In the genomic region with DNA sequence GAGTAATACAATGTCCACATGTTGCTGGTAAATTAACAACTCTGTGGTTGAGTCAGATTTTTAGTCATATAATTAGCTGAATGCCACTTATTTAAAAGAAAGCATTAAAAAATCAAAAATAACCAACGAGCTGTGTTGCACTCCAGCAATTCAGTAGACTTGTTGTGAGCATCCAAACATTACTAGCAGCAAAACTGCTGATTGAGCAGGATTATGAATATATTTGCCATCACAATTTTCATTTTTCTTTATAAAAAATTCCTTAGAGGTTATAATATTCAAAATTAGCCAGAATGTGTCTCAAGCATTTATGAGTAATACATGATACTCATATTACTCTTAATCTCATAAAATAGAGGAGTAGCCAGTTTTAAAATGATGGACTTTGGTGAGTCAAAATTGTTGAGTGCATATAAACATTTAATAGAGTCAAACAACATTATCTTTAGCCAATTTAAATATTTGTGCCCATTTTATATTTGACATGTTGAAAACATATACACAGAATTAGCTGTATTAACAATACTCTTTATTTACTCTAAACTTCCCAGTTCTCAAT, we compare ENCODE assay signal across 20 cellular contexts. TPM values are rescaled to one million over a fixed set of nuclear protein-coding genes. Genes with fewer than 3 reads are reported as not detected.
DNase-seq lines count a peak whose midpoint lies in the region; ATAC-seq, FAIRE-seq and TF ChIP-seq lines count a peak whose summit lies in the region.
"Had no signal": no experiment of that assay in that cellular context is flagged by ENCODE, and none has a peak within 500 bp of the region (broad histone marks: within the 10 kb centered on the region; RNA-seq: fewer than 3 reads in every experiment).

No MANE protein-coding gene starts in this region.

- H3K4me3 ChIP-seq in A549 (no peak overlapping the region), DOHH2 (ENCODE audit: low read length) (peak overlapping the region; percentile 9; the same call in 1 of the 2 replicates), OCI-LY1 (ENCODE audit: low read depth, low read length, poor library complexity, severe bottlenecking) (no peak overlapping the region), foreskin fibroblast (ENCODE audit: low read depth in 1 of 2, low read length in 2 of 2) (no peak overlapping the region), MM.1S (ENCODE audit: low read length) (no peak overlapping the region)

- H3K27ac Mint-ChIP-seq in dendritic cell treated with granulocyte-macrophage colony-stimulating factor and Interleukin-4, amounts not matched to agents 40 ng/mL and 50 ng/mL, for 4 days: peak overlapping the region; percentile 56
- H3K27ac Mint-ChIP-seq in activated CD8-positive, alpha-beta T cell treated with anti-CD3 and anti-CD28 coated beads, Interleukin-2, amount 10 ng/mL, durations not matched to agents 7 days and 5 days: no peak overlapping the region
- H3K27ac Mint-ChIP-seq: H9 had no signal

- TF ChIP-seq CTCF in A549 (IDR thresholded peaks at IDR 0.05) (no peak), DOHH2 (IDR thresholded peaks at IDR 0.05; ENCODE audit: low read depth, low read length, poor library complexity, severe bottlenecking) (no peak), OCI-LY1 (IDR thresholded peaks at IDR 0.05; ENCODE audit: low read length) (no peak), foreskin fibroblast (IDR thresholded peaks at IDR 0.05; ENCODE audit: low read depth, low read length) (no peak), MM.1S (IDR thresholded peaks at IDR 0.05; ENCODE audit: low read length) (no peak)

- H3K4me1 ChIP-seq in A549 (no peaks in the 10 kb centered on the region), DOHH2 (ENCODE audit: control insufficient read depth, low read length) (peaks cover 71% of the 10 kb centered on the region), OCI-LY1 (ENCODE audit: insufficient read depth, low read length, severe bottlenecking) (peaks cover 63% of the 10 kb centered on the region), MM.1S (ENCODE audit: low read length) (peaks cover 40% of the 10 kb centered on the region)

- DNase-seq in A549 (ENCODE audit: low read depth in 1 of 2, low spot score in 1 of 2) (no peak), foreskin fibroblast (no peak), pons (ENCODE audit: low spot score) (no peak), MM.1S (no peak)
- no peak for DNase-seq in activated CD8-positive, alpha-beta T cell treated with anti-CD3 and anti-CD28 coated beads, Interleukin-2, amount 10 ng/mL, durations not matched to agents 7 days and 5 days
- DNase-seq: C1 segment of cervical spinal cord, H9, MV-4-11, NCI-H1694 treated with DMSO at 0.1 percent for 48 hours, NCI-H2107, NCI-H510A treated with DMSO at 0.1 percent for 48 hours, NCI-H82, SW 1271 had no signal

- no peak for TF ChIP-seq POLR2A in A549 (IDR thresholded peaks at IDR 0.05; ENCODE audit: low read length)

- H3K27me3 ChIP-seq in DOHH2 (ENCODE audit: control insufficient read depth, low read length): no peaks in the 10 kb centered on the region
- no peaks in the 10 kb centered on the region for H3K27me3 ChIP-seq in OCI-LY1 (ENCODE audit: insufficient read depth, low read length)
- H3K27me3 ChIP-seq in MM.1S (replicated peaks; ENCODE audit: insufficient read depth, low read length): no peaks in the 10 kb centered on the region

- POLR2A ChIA-PET in A549 (lab: Yijun Ruan, JAX): no interaction called here
- POLR2A ChIA-PET in activated CD8-positive, alpha-beta T cell treated with anti-CD3 and anti-CD28 coated beads, Interleukin-2, amount 10 ng/mL, durations not matched to agents 7 days and 5 days (lab: Charles Lee): interaction anchor here (1.5 kb wide), 1 partner anchor 41 kb away, joined by 6 read pairs; no protein-coding TSS in a partner anchor

- no peak overlapping the region for H3K4me3 Mint-ChIP-seq in dendritic cell treated with granulocyte-macrophage colony-stimulating factor and Interleukin-4, amounts not matched to agents 40 ng/mL and 50 ng/mL, for 4 days
- no peak overlapping the region for H3K4me3 Mint-ChIP-seq in activated CD8-positive, alpha-beta T cell treated with anti-CD3 and anti-CD28 coated beads, Interleukin-2, amount 10 ng/mL, durations not matched to agents 7 days and 5 days
- H3K4me3 Mint-ChIP-seq: H9 had no signal

- H3K9me3 Mint-ChIP-seq in dendritic cell treated with granulocyte-macrophage colony-stimulating factor and Interleukin-4, amounts not matched to agents 40 ng/mL and 50 ng/mL, for 4 days: no peaks in the 10 kb centered on the region
- no peaks in the 10 kb centered on the region for H3K9me3 Mint-ChIP-seq in activated CD8-positive, alpha-beta T cell treated with anti-CD3 and anti-CD28 coated beads, Interleukin-2, amount 10 ng/mL, durations not matched to agents 7 days and 5 days (ENCODE audit: insufficient read depth)
- H3K9me3 Mint-ChIP-seq: H9 had no signal

- no peaks in the 10 kb centered on the region for H3K27me3 Mint-ChIP-seq in dendritic cell treated with granulocyte-macrophage colony-stimulating factor and Interleukin-4, amounts not matched to agents 40 ng/mL and 50 ng/mL, for 4 days
- H3K27me3 Mint-ChIP-seq in activated CD8-positive, alpha-beta T cell treated with anti-CD3 and anti-CD28 coated beads, Interleukin-2, amount 10 ng/mL, durations not matched to agents 7 days and 5 days (ENCODE audit: low read depth): no peaks in the 10 kb centered on the region

- CTCF ChIA-PET in A549 (lab: Yijun Ruan, JAX): no interaction called here
- CTCF ChIA-PET in activated CD8-positive, alpha-beta T cell treated with anti-CD3 and anti-CD28 coated beads, Interleukin-2, amount 10 ng/mL, durations not matched to agents 7 days and 5 days (lab: Charles Lee): no interaction called here

- no peaks in the 10 kb centered on the region for H3K9me2 ChIP-seq in DOHH2 (replicated peaks; ENCODE audit: control insufficient read depth, low read length)
- H3K9me2 ChIP-seq in OCI-LY1 (ENCODE audit: low read depth, low read length): no peaks in the 10 kb centered on the region
- no peaks in the 10 kb centered on the region for H3K9me2 ChIP-seq in MM.1S (replicated peaks; ENCODE audit: insufficient read depth, low read length)

- no peak for TF ChIP-seq RAD21 in A549 (conservative IDR thresholded peaks at IDR 0.05 in 1 of 2, IDR thresholded peaks at IDR 0.05 in 1 of 2)

- intact Hi-C loops in dendritic cell treated with granulocyte-macrophage colony-stimulating factor and Interleukin-4, amounts not matched to agents 40 ng/mL and 50 ng/mL, for 4 days (cut with micrococcal nuclease): no loop called here

- H3K36me3 ChIP-seq in DOHH2 (ENCODE audit: control insufficient read depth, low read length): peaks cover 20% of the 10 kb centered on the region
- no peaks in the 10 kb centered on the region for H3K36me3 ChIP-seq in OCI-LY1 (ENCODE audit: insufficient read depth, low read length)
- H3K36me3 ChIP-seq in MM.1S (replicated peaks; ENCODE audit: insufficient read depth, low read length): peaks cover 12% of the 10 kb centered on the region; the same call in 1 of the 2 replicates

- no peak for TF ChIP-seq EP300 in A549 (IDR thresholded peaks at IDR 0.05)

- no peak overlapping the region for H2AFZ ChIP-seq in OCI-LY1 (ENCODE audit: low read length)
- H2AFZ ChIP-seq in MM.1S (ENCODE audit: low read length): no peak overlapping the region

- no peaks in the 10 kb centered on the region for H3K9me3 ChIP-seq in A549
- no peaks in the 10 kb centered on the region for H3K9me3 ChIP-seq in DOHH2 (ENCODE audit: control insufficient read depth, insufficient read depth, low read length)
- no peaks in the 10 kb centered on the region for H3K9me3 ChIP-seq in OCI-LY1 (ENCODE audit: low read length)
- no peaks in the 10 kb centered on the region for H3K9me3 ChIP-seq in MM.1S (replicated peaks; ENCODE audit: insufficient read depth, low read length)

- peaks cover 10% of the 10 kb centered on the region; the same call in 1 of the 2 replicates for H3K79me2 ChIP-seq in DOHH2 (ENCODE audit: control insufficient read depth, low read length)
- no peaks in the 10 kb centered on the region for H3K79me2 ChIP-seq in OCI-LY1 (ENCODE audit: insufficient read depth, low read length)
- peaks cover 62% of the 10 kb centered on the region for H3K79me2 ChIP-seq in MM.1S (ENCODE audit: low read length)

- no peak for ATAC-seq in A549
- no peak for ATAC-seq in activated CD8-positive, alpha-beta T cell treated with anti-CD3 and anti-CD28 coated beads, Interleukin-2, amount 10 ng/mL, durations not matched to agents 7 days and 5 days
- ATAC-seq: Panc1 had no signal

- H3K9ac ChIP-seq in OCI-LY1 (ENCODE audit: low read length): no peak overlapping the region
- H3K9ac ChIP-seq in MM.1S (ENCODE audit: low read length): no peak overlapping the region

- no peaks in the 10 kb centered on the region for H4K20me1 ChIP-seq in DOHH2 (ENCODE audit: control insufficient read depth, insufficient read depth, low read depth, low read length)
- no peaks in the 10 kb centered on the region for H4K20me1 ChIP-seq in OCI-LY1 (ENCODE audit: insufficient read depth, low read length)
- H4K20me1 ChIP-seq in MM.1S (ENCODE audit: insufficient read depth, low read length): no peaks in the 10 kb centered on the region

- H3K36me3 Mint-ChIP-seq in dendritic cell treated with granulocyte-macrophage colony-stimulating factor and Interleukin-4, amounts not matched to agents 40 ng/mL and 50 ng/mL, for 4 days (ENCODE audit: low read depth): peaks cover 77% of the 10 kb centered on the region
- peaks cover 63% of the 10 kb centered on the region for H3K36me3 Mint-ChIP-seq in activated CD8-positive, alpha-beta T cell treated with anti-CD3 and anti-CD28 coated beads, Interleukin-2, amount 10 ng/mL, durations not matched to agents 7 days and 5 days (ENCODE audit: low read depth)

- peaks cover 23% of the 10 kb centered on the region for H3F3A ChIP-seq in DOHH2 (ENCODE audit: control insufficient read depth, insufficient read depth)
- H3F3A ChIP-seq in OCI-LY1 (ENCODE audit: insufficient read depth, low read length): 0 out of 2 replicates have a peak, but pooled peaks cover 9% of the 10 kb centered on the region
- peaks cover 15% of the 10 kb centered on the region for H3F3A ChIP-seq in MM.1S (ENCODE audit: insufficient read depth, low read length)

- no peak for FAIRE-seq in A549 (lab: Jason Lieb, UNC)
- FAIRE-seq: D721Med had no signal

- H3K27ac ChIP-seq in A549 (no peak overlapping the region), DOHH2 (ENCODE audit: low read depth, low read length) (peak overlapping the region; percentile 24), OCI-LY1 (ENCODE audit: low read depth, low read length, poor library complexity, severe bottlenecking) (peak overlapping the region; percentile 49), MM.1S (ENCODE audit: low read length) (no peak overlapping the region)
- H3K27ac ChIP-seq: HL-60 had no signal

- H3K4me2 ChIP-seq in A549 (no peak overlapping the region), DOHH2 (ENCODE audit: low read length) (peak overlapping the region; percentile 48), OCI-LY1 (ENCODE audit: low read length) (no peak overlapping the region), MM.1S (ENCODE audit: low read depth, low read length) (no peak overlapping the region)

- WGBS in A549 (ENCODE audit: missing lambda C conversion rate): 35% methylated on average over 1 of the region's 1 CpG

- H3K4me1 Mint-ChIP-seq in dendritic cell treated with granulocyte-macrophage colony-stimulating factor and Interleukin-4, amounts not matched to agents 40 ng/mL and 50 ng/mL, for 4 days (ENCODE audit: low read depth): peaks cover 41% of the 10 kb centered on the region
- H3K4me1 Mint-ChIP-seq in activated CD8-positive, alpha-beta T cell treated with anti-CD3 and anti-CD28 coated beads, Interleukin-2, amount 10 ng/mL, durations not matched to agents 7 days and 5 days (ENCODE audit: low read depth): peaks cover 48% of the 10 kb centered on the region

RNA-seq across cellular contexts. Expression of gene ST8SIA4, which starts 44.0 kb away (rescaled TPM):
- polyA plus RNA-seq in A549 (2011; rRNA removed) (6.9 and 7.1 TPM in 2 replicates), A549 (2017; fragmentation: RNase III; extraction: RNeasy Plus Mini Kit Qiagen cat#74134 plus additional on column Dnase treatment) (0.54 to 0.85 TPM (median 0.74 TPM) in 3 replicates)
- polyA plus RNA-seq in A549 (2012; cell fraction: cytosol; rRNA removed): 0.65 and 0.66 TPM in 2 replicates
- 0.44 and 0.80 TPM in 2 replicates for polyA plus RNA-seq in A549 (2012; cell fraction: nucleus; rRNA removed)
- 4.6 and 4.8 TPM in 2 replicates for polyA minus RNA-seq in A549 (2011; rRNA and poly(A)+ RNA removed)
- 10 to 100 TPM; 35.8 to 37.5 TPM for total RNA-seq in activated CD8-positive, alpha-beta T cell treated with anti-CD3 and anti-CD28 coated beads, Interleukin-2, amount 10 ng/mL, durations not matched to agents 7 days and 5 days
- total RNA-seq: H9, HT1080 had no signal

Comparison
In these comparisons a context has a peak if more than half of its experiments do, and no peak if none do; other contexts are left out.
1. H3K27ac ChIP-seq: peak in DOHH2 (single experiment) and OCI-LY1 (single experiment); none in A549 (0 of 2) and MM.1S (single experiment).